ENCODE assay signal across 8 cellular contexts in genomic region chr14:65206448-65207096, GRCh38.
DNase-seq lines count a peak whose midpoint lies in the region; ATAC-seq and TF ChIP-seq lines count a peak whose summit lies in the region.

No MANE protein-coding gene starts in this region.

- no peak for TF ChIP-seq POLR2A in suprapubic skin (IDR thresholded peaks at IDR 0.05)

- 85% methylated on average over 3 of the region's 3 CpGs for WGBS in suprapubic skin

- ATAC-seq in GM21619 (IDR thresholded peaks at IDR 0.05; ENCODE audit: unreplicated experiment), result peak; percentile 67

- DNase-seq in GM13977 (ENCODE audit: low spot score) (peak; percentile 54), astrocyte of the spinal cord (ENCODE audit: low read depth, low spot score) (peak; percentile 71), suprapubic skin (ENCODE audit: low spot score in 2 of 2) (no peak), medulla oblongata (ENCODE audit: extremely low spot score) (no peak), D341Med (ENCODE audit: low spot score) (no peak)
- DNase-seq in Jurkat, Clone E6-1 (ENCODE audit: low read depth, low spot score), result peak; percentile 39
- DNase-seq in activated effector memory CD4-positive, alpha-beta T cell treated with Interleukin-2 at 50 U/mL for 16 hours, result no peak

- in situ Hi-C loops in GM13977 (cut with MboI; ENCODE audit: low pct_unique_long_range_greater_than_20kb, low sequenced_read_pairs, unreplicated experiment), result no loop called here
- in situ Hi-C loops in astrocyte of the spinal cord (cut with HindIII; ENCODE audit: low sequenced_read_pairs), result no loop called here

- H3K9me3 ChIP-seq in suprapubic skin, result no peaks in the 10 kb centered on the region

- H3K27ac ChIP-seq in suprapubic skin, result no peak overlapping the region

- no peak overlapping the region for H3K4me3 ChIP-seq in Jurkat, Clone E6-1 (ENCODE audit: low read length)
- H3K4me3 ChIP-seq in astrocyte of the spinal cord (ENCODE audit: low read depth, low read length) (no peak overlapping the region), suprapubic skin (no peak overlapping the region)

- no peak for TF ChIP-seq EP300 in suprapubic skin (IDR thresholded peaks at IDR 0.05)

- H3K36me3 ChIP-seq in suprapubic skin, result no peaks in the 10 kb centered on the region

- H3K27me3 ChIP-seq in suprapubic skin, result no peaks in the 10 kb centered on the region

- TF ChIP-seq CTCF in GM13977 (IDR thresholded peaks at IDR 0.05; ENCODE audit: extremely low read depth, insufficient read depth, missing control alignments) (no peak), astrocyte of the spinal cord (IDR thresholded peaks at IDR 0.05; ENCODE audit: low read depth, low read length) (no peak), suprapubic skin (IDR thresholded peaks at IDR 0.05) (no peak)

- no peaks in the 10 kb centered on the region for H3K4me1 ChIP-seq in suprapubic skin

Comparison
In these comparisons a context has a peak if more than half of its experiments do, and no peak if none do; other contexts are left out.
1. DNase-seq: peak in GM13977 (single experiment), Jurkat, Clone E6-1 (single experiment) and astrocyte of the spinal cord (single experiment); none in activated effector memory CD4-positive, alpha-beta T cell treated with Interleukin-2 at 50 U/mL for 16 hours (single experiment), suprapubic skin (0 of 2), medulla oblongata (single experiment) and D341Med (single experiment).